Comparison of ENCODE assay signal across 29 cellular contexts in the genomic region with DNA sequence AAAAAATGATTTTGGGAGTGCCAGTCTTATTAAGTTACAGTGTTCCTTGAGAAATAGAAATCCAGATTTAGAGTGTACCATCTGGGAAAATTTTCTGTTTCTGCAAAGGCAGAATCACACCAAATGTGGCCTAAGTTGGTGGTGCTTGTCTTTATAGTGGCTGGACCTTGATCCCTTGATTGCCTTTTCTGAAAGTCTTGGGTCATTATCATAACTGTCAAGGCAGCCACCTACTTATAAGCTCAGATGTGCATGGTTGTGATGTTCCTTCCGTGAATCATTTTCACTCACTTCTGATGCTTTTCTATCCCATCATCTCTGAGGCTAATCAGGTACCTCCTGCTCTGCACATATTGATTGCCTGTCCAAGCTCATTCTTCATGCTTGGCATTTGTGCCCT.
"Had no signal": no experiment of that assay in that cellular context is flagged by ENCODE, and none has a peak within 500 bp of the region (broad histone marks: within the 10 kb centered on the region; RNA-seq: fewer than 3 reads in every experiment).

No MANE protein-coding gene starts in this region.

- H3K4me3 ChIP-seq: ascending aorta, cardiac muscle cell had no signal

- FAIRE-seq: TTC549 had no signal

- DNase-seq: activated B cell treated with CpG ODN at 0.5 μM for 24 hours; activated CD4-positive, alpha-beta memory T cell treated with anti-CD3 and anti-CD28 coated beads for 36 hours; activated CD4-positive, alpha-beta T cell treated with anti-CD3 and anti-CD28 coated beads for 4 hours; activated CD4-positive, alpha-beta T cell treated with anti-CD3 and anti-CD28 coated beads, Interleukin-2, amount 10 ng/mL, durations not matched to agents 24 days and 14 days; activated CD4-positive, alpha-beta T cell treated with anti-CD3 and anti-CD28 coated beads, Interleukin-2, amount 50 U/mL, for 1 hour; activated CD4-positive, alpha-beta T cell treated with anti-CD3 and anti-CD28 coated beads, Interleukin-2, amount 50 U/mL, for 4 hours; activated CD4-positive, CD25-positive, alpha-beta regulatory T cell treated with anti-CD3 and anti-CD28 coated beads, Interleukin-2, amount 50 U/mL, for 72 hours; activated CD8-positive, alpha-beta memory T cell treated with anti-CD3 and anti-CD28 coated beads, Interleukin-2, amount 10 ng/mL, durations not matched to agents 7 days and 5 days; activated CD8-positive, alpha-beta memory T cell treated with anti-CD3 and anti-CD28 coated beads, Interleukin-2, amount 50 U/mL, for 48 hours; activated CD8-positive, alpha-beta T cell treated with anti-CD3 and anti-CD28 coated beads for 36 hours; activated effector memory CD4-positive, alpha-beta T cell treated with Interleukin-2 at 50 U/mL for 16 hours; activated gamma-delta T cell; activated naive CD4-positive, alpha-beta T cell treated with anti-CD3 and anti-CD28 coated beads, Interleukin-2, amount 10 ng/mL, durations not matched to agents 7 days and 5 days; activated naive CD4-positive, alpha-beta T cell treated with Interleukin-2 at 50 U/mL for 16 hours; activated naive CD8-positive, alpha-beta T cell treated with anti-CD3 and anti-CD28 coated beads, Interleukin-2, amount 10 ng/mL, durations not matched to agents 7 days and 5 days; activated naive CD8-positive, alpha-beta T cell treated with anti-CD3 and anti-CD28 coated beads, Interleukin-2, amount 50 U/mL, for 24 hours; activated T-cell treated with anti-CD3 and anti-CD28 coated beads, Interleukin-2, amount 50 U/mL, for 24 hours; activated T-cell treated with anti-CD3 and anti-CD28 coated beads, Interleukin-2, amount 50 U/mL, for 48 hours; amygdala; anterior cingulate cortex; caudate nucleus; cerebellar nuclear complex; T-helper 1 cell; T-helper 2 cell; T-helper 9 cell had no signal

- H3K27ac ChIP-seq: cardiac muscle cell, VCaP had no signal

- H3K36me3 ChIP-seq: cardiac muscle cell had no signal

- H3K27me3 ChIP-seq: ascending aorta, cardiac muscle cell had no signal

- H3K9me3 ChIP-seq: ascending aorta had no signal

- ATAC-seq: activated CD8-positive, alpha-beta memory T cell treated with anti-CD3 and anti-CD28 coated beads, Interleukin-2, amount 10 ng/mL, durations not matched to agents 7 days and 5 days; activated CD8-positive, alpha-beta T cell treated with anti-CD3 and anti-CD28 coated beads for 36 hours; activated naive CD8-positive, alpha-beta T cell treated with anti-CD3 and anti-CD28 coated beads, Interleukin-2, amount 50 U/mL, for 24 hours had no signal
